ENCODE assay signal across 9 cellular contexts in the genomic region with DNA sequence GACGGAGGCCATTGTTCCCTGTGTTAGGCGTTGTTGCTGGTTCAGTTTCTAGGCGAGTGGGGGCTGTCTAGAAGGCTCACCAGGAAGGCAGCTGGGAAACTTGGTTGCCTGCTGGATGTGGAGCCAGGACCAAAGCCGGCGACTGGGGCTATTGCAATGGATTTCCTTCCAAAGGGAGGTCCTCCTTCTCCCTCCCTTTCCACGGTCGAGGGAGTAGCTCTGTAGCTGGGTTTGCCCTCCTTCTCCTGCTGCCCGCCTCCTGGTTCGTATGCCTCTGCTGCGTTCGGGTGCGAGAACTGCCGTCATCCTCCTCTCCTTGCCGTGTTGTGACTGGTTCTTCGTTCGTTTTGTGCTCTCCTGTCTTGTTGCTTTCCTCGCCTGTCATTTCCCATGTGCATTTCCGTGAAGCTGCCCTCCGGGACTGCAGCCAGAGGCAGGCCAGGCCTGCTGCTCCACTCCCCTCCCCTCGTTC.
DNase-seq lines count a peak whose midpoint lies in the region; ATAC-seq and TF ChIP-seq lines count a peak whose summit lies in the region.
"Had no signal": no experiment of that assay in that cellular context is flagged by ENCODE, and none has a peak within 500 bp of the region (broad histone marks: within the 10 kb centered on the region; RNA-seq: fewer than 3 reads in every experiment).

No MANE protein-coding gene starts in this region.

- H3K4me3 ChIP-seq in H7 (ENCODE audit: insufficient read depth, low read depth, low read length) (no peak overlapping the region), psoas muscle (peak overlapping the region; percentile 48)

- H3K36me3 ChIP-seq in H7 (replicated peaks; ENCODE audit: control insufficient read depth, insufficient read depth, low read length) (no peaks in the 10 kb centered on the region), psoas muscle (ENCODE audit: insufficient read depth in 1 of 2, low read depth in 1 of 2) (no peaks in the 10 kb centered on the region)

- 26 to 37% (median 27%) methylated on average over 20 of the region's 20 CpGs for WGBS in psoas muscle, 3 donors

- H3K27me3 ChIP-seq in H7 (ENCODE audit: control insufficient read depth, insufficient read depth, low read length) (no peaks in the 10 kb centered on the region), psoas muscle (ENCODE audit: insufficient read depth in 3 of 3, low read length in 2 of 3) (no peaks in the 10 kb centered on the region)

- ATAC-seq in psoas muscle (peak; percentile 32 to 67 (median 56)), HG02642 (IDR thresholded peaks at IDR 0.05; ENCODE audit: poor library complexity, unreplicated experiment) (no peak)

- H3K9me3 ChIP-seq in psoas muscle, result no peaks in the 10 kb centered on the region

- DNase-seq in H7 (peak; percentile 28), cerebellar nuclear complex (lab: John Stamatoyannopoulos, UW) (peak; percentile 2 to 63), islet precursor cell (peak; percentile 62), psoas muscle (peak in 1 of 2 donors; percentile 51), HPDE6-E6E7 (ENCODE audit: extremely low spot score) (no peak)
- no peak for DNase-seq in activated CD4-positive, alpha-beta T cell treated with anti-CD3 and anti-CD28 coated beads for 1 hour
- no peak for DNase-seq in activated naive CD4-positive, alpha-beta T cell (lab: John Stamatoyannopoulos, UW)
- DNase-seq: NCI-H748 treated with DMSO at 0.1 percent for 48 hours had no signal

- H3K4me1 ChIP-seq in psoas muscle, result peaks cover 3% of the 10 kb centered on the region

- H3K27ac ChIP-seq in psoas muscle, result peak overlapping the region; percentile 42

- intact Hi-C loops in psoas muscle (cut with DNase I), result no loop called here

- no peak for TF ChIP-seq CTCF in psoas muscle (IDR thresholded peaks at IDR 0.05)

Comparison
In these comparisons a context has a peak if more than half of its experiments do, and no peak if none do; other contexts are left out.
1. DNase-seq: peak in H7 (single experiment), cerebellar nuclear complex (2 of 2) and islet precursor cell (single experiment); none in HPDE6-E6E7 (single experiment), activated CD4-positive, alpha-beta T cell treated with anti-CD3 and anti-CD28 coated beads for 1 hour (single experiment) and activated naive CD4-positive, alpha-beta T cell (0 of 4).